In genomic region chr4:119204898-119205297, GRCh38 we compare ENCODE assay signal across 23 cellular contexts. TPM values are rescaled to one million over a fixed set of nuclear protein-coding genes. Genes with fewer than 3 reads are reported as not detected.
DNase-seq lines count a peak whose midpoint lies in the region; TF ChIP-seq lines count a peak whose summit lies in the region.
"Had no signal": no experiment of that assay in that cellular context is flagged by ENCODE, and none has a peak within 500 bp of the region (broad histone marks: within the 10 kb centered on the region; RNA-seq: fewer than 3 reads in every experiment).

No MANE protein-coding gene starts in this region.

- peak overlapping the region; percentile 32 for H3K27ac ChIP-seq in skeletal muscle tissue (ENCODE audit: low read depth, low read length)
- H3K27ac ChIP-seq: foreskin keratinocyte, HL-60 had no signal

- no peaks in the 10 kb centered on the region for H3K36me3 ChIP-seq in skeletal muscle tissue (ENCODE audit: control insufficient read depth in 3 of 3, insufficient read depth in 3 of 3, low read length in 3 of 3)

- peak overlapping the region in 1 of 3 donors; percentile 35 for H3K4me3 ChIP-seq in skeletal muscle tissue (ENCODE audit: low read length in 3 of 3)
- H3K4me3 ChIP-seq: K562, lung had no signal

- H3K9me3 ChIP-seq in skeletal muscle tissue (ENCODE audit: control insufficient read depth in 3 of 3, low read length in 3 of 3), result no peaks in the 10 kb centered on the region

- H3K4me1 ChIP-seq in skeletal muscle tissue (ENCODE audit: control insufficient read depth in 3 of 3, insufficient read depth in 3 of 3, low read length in 3 of 3), result peaks cover 0 to 15% (median 14%) of the 10 kb centered on the region in 3 donors

- H3K27me3 ChIP-seq in skeletal muscle tissue (ENCODE audit: control insufficient read depth in 3 of 3, insufficient read depth in 3 of 3, low read length in 3 of 3), result no peaks in the 10 kb centered on the region
- H3K27me3 ChIP-seq: foreskin keratinocyte had no signal

- DNase-seq in HFFc6, result no peak
- peak; percentile 58 for DNase-seq in dermis blood vessel endothelial cell
- peak; percentile 42 for DNase-seq in medulla oblongata (ENCODE audit: extremely low spot score)
- no peak for DNase-seq in DMS 273 treated with DMSO at 0.1 percent for 48 hours (lab: John Stamatoyannopoulos, UW)
- DNase-seq in NCI-H446 treated with DMSO at 0.1 percent for 48 hours (lab: John Stamatoyannopoulos, UW), result no peak
- no peak for DNase-seq in AG08396 (ENCODE audit: low spot score)
- no peak for DNase-seq in cerebellar cortex (ENCODE audit: low spot score)
- DNase-seq: activated CD8-positive, alpha-beta memory T cell treated with anti-CD3 and anti-CD28 coated beads, Interleukin-2, amount 10 ng/mL, durations not matched to agents 7 days and 5 days; activated effector memory CD4-positive, alpha-beta T cell treated with Interleukin-2 at 50 U/mL for 16 hours; AML-193; amniotic stem cell; foreskin keratinocyte; GOT3; NCI-H1048; NCI-H2081 treated with DMSO at 0.1 percent for 48 hours; NCI-H510A treated with DMSO at 0.1 percent for 48 hours; SIG-M5; stimulated activated CD4-positive, alpha-beta T cell treated with anti-CD3 and anti-CD28 coated beads, Interleukin-1b, Interleukin-23, amount 100 ng/mL, for 48 hours; T-helper 2 cell had no signal

- H3K27ac Mint-ChIP-seq in HFFc6, result peak overlapping the region; percentile 40; the same call in 1 of the 2 replicates
- H3K27ac Mint-ChIP-seq: activated CD8-positive, alpha-beta memory T cell treated with anti-CD3 and anti-CD28 coated beads, Interleukin-2, amount 10 ng/mL, durations not matched to agents 7 days and 5 days had no signal

- no peak overlapping the region for H3K4me3 Mint-ChIP-seq in HFFc6
- H3K4me3 Mint-ChIP-seq: activated CD8-positive, alpha-beta memory T cell treated with anti-CD3 and anti-CD28 coated beads, Interleukin-2, amount 10 ng/mL, durations not matched to agents 7 days and 5 days had no signal

- peaks cover 62% of the 10 kb centered on the region for H3K4me1 Mint-ChIP-seq in HFFc6 (ENCODE audit: low read depth)

- H3K36me3 Mint-ChIP-seq in HFFc6 (ENCODE audit: low read depth), result peaks cover 18% of the 10 kb centered on the region
- H3K36me3 Mint-ChIP-seq: activated CD8-positive, alpha-beta memory T cell treated with anti-CD3 and anti-CD28 coated beads, Interleukin-2, amount 10 ng/mL, durations not matched to agents 7 days and 5 days had no signal

- TF ChIP-seq CTCF in HFFc6 (IDR thresholded peaks at IDR 0.05), result no peak

- peak overlapping the region; percentile 14 to 47 (median 35) for H3K9ac ChIP-seq in skeletal muscle tissue (ENCODE audit: low read depth in 1 of 3, low read length in 3 of 3)

- H3K27me3 Mint-ChIP-seq in HFFc6 (ENCODE audit: insufficient read depth), result no peaks in the 10 kb centered on the region; the same call in 1 of the 2 replicates

- H3K9me3 Mint-ChIP-seq in HFFc6, result peaks cover 8% of the 10 kb centered on the region; the same call in 1 of the 2 replicates

RNA-seq across cellular contexts. Expression of gene USP53, which starts 7.6 kb away (rescaled TPM):
- total RNA-seq in HFFc6 (2021; fragmentation: NEBNext Ultra II Directional; extraction: Animal tissue kit (Norgen Biotek cat#: 25700)), result 100 to 1,000 TPM; 113 to 187 (median 120) TPM
- total RNA-seq in dermis blood vessel endothelial cell (23.8 and 39.2 TPM in 2 replicates), skeletal muscle tissue (13.0 TPM)

Comparison
In these comparisons a context has a peak if more than half of its experiments do, and no peak if none do; other contexts are left out.
1. DNase-seq: peak in dermis blood vessel endothelial cell (single experiment) and medulla oblongata (single experiment); none in HFFc6 (single experiment), DMS 273 treated with DMSO at 0.1 percent for 48 hours (single experiment), NCI-H446 treated with DMSO at 0.1 percent for 48 hours (single experiment), AG08396 (single experiment) and cerebellar cortex (single experiment).